Comparison of ENCODE assay signal across 18 cellular contexts in the genomic region with DNA sequence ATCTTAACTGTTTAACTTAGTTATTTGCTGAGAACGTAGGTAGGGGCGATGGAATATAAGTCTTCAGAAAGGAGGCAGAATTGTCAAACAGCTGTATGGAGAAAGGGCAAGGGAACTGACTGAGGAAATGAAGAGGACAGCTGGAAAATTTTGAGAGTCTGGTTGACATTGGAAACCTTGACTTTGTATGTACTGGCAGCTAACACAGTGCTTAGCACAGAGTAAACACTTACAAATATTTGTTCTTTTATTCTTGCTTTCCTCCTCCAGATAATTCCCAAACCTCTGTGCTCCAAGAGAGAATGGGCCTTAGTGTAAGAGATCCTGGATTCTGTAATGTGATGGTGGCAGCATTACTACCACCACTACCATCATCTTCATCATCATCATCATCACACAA.
"Had no signal": no experiment of that assay in that cellular context is flagged by ENCODE, and none has a peak within 500 bp of the region (broad histone marks: within the 10 kb centered on the region; RNA-seq: fewer than 3 reads in every experiment).

No MANE protein-coding gene starts in this region.

- H3K4me3 ChIP-seq: colonic mucosa, heart left ventricle, sigmoid colon had no signal

- FAIRE-seq: endothelial cell of umbilical vein, keratinocyte, TTC549 had no signal

- H3K9me3 ChIP-seq: colonic mucosa, sigmoid colon had no signal

- H3K4me1 ChIP-seq: colonic mucosa, foreskin keratinocyte, sigmoid colon had no signal

- H3K36me3 ChIP-seq: colonic mucosa, heart left ventricle, sigmoid colon had no signal

- H3K27ac ChIP-seq: colonic mucosa, foreskin keratinocyte, sigmoid colon had no signal

- ATAC-seq: activated T-helper 17 cell treated with anti-CD3 and anti-CD28 coated beads, Interleukin-2, amount 50 U/mL, for 72 hours; foreskin keratinocyte; naive thymus-derived CD4-positive, alpha-beta T cell had no signal

- DNase-seq: activated CD4-positive, alpha-beta T cell treated with anti-CD3 and anti-CD28 coated beads, Interleukin-2, amount 50 U/mL, for 1 hour; activated CD4-positive, CD25-positive, alpha-beta regulatory T cell; activated naive CD4-positive, alpha-beta T cell treated with anti-CD3 and anti-CD28 coated beads for 36 hours; activated T-cell treated with anti-CD3 and anti-CD28 coated beads for 4 hours; caudate nucleus; colonic mucosa; effector CD4-positive, alpha-beta T cell; foreskin keratinocyte; heart left ventricle; naive thymus-derived CD4-positive, alpha-beta T cell; sigmoid colon; stimulated activated CD4-positive, alpha-beta T cell treated with anti-CD3 and anti-CD28 coated beads, Interleukin-12 subunit alpha, Interleukin-12 subunit beta, amount 100 ng/mL, for 4 hours; stimulated activated naive CD4-positive, alpha-beta T cell; T-helper 2 cell had no signal
